Comparison of ENCODE assay signal across 8 cellular contexts in genomic region chr15:82809308-82810060, GRCh38. TPM values are rescaled to one million over a fixed set of nuclear protein-coding genes. Genes with fewer than 3 reads are reported as not detected.
A peak's percentile ranks its signal among the peaks of the same experiment; 100 is the strongest.
DNase-seq lines count a peak whose midpoint lies in the region; ATAC-seq and TF ChIP-seq lines count a peak whose summit lies in the region.

WHAMM (plus strand) TSS chr15:82809628; CDS start chr15:82809727, 99 bp downstream.

- H2AFZ ChIP-seq in IMR-90 (replicated peaks; ENCODE audit: low read length, poor library complexity) (peak within 1 kb of the TSS; percentile 99), OCI-LY7 (ENCODE audit: low read length) (peak within 1 kb of the TSS; percentile 66; the same call in 1 of the 2 replicates)

- H3K14ac ChIP-seq in IMR-90 (replicated peaks; ENCODE audit: low read depth, low read length), result 0 out of 2 replicates have a peak within 1 kb of the TSS, but pooled peaks have one; percentile 45

- peak within 1 kb of the TSS; percentile 97 for H2AK9ac ChIP-seq in IMR-90 (replicated peaks; ENCODE audit: low read depth, low read length, poor library complexity)

- H2BK5ac ChIP-seq in IMR-90 (ENCODE audit: low read depth, low read length, poor library complexity, severe bottlenecking), result peak within 1 kb of the TSS; percentile 96

- CTCF ChIA-PET in IMR-90 (lab: Yijun Ruan, JAX) (no interaction called here), OCI-LY7 (lab: Charles Lee; ENCODE audit: unreplicated experiment) (no interaction called here)

- ATAC-seq in GM21528 (IDR thresholded peaks at IDR 0.05; ENCODE audit: low FRiP score, unreplicated experiment) (peak; percentile 82), IMR-90 (ENCODE audit: low read depth) (peak; percentile 96), mucosa of descending colon (peak; percentile 98)

- H3K4me2 ChIP-seq in IMR-90 (ENCODE audit: low read depth, low read length) (peak within 1 kb of the TSS; percentile 92; the same call in 1 of the 2 replicates), OCI-LY7 (ENCODE audit: low read length) (peak within 1 kb of the TSS; percentile 80)

- peak within 1 kb of the TSS; percentile 24; the same call in 1 of the 2 replicates for H2AK5ac ChIP-seq in IMR-90 (ENCODE audit: low read depth, low read length)

- no TSS peak for BruUV-seq in IMR-90 (replicated peaks; lab: Mats Ljungman, UMichigan)
- BruUV-seq in OCI-LY7 (replicated peaks; lab: Mats Ljungman, UMichigan), result no TSS peak

- peak within 1 kb of the TSS in 1 of 2 experiments; percentile 55; a peak in 2 of 4 replicates for H4K8ac ChIP-seq in IMR-90 (ENCODE audit: low read depth in 2 of 2, low read length in 2 of 2)

- DNase-seq in DMS114 treated with DMSO at 0.1 percent for 48 hours (lab: John Stamatoyannopoulos, UW; ENCODE audit: unreplicated experiment), result peak; percentile 98
- DNase-seq in IMR-90, result peak; percentile 98
- DNase-seq in OCI-LY7 (ENCODE audit: low spot score), result peak; percentile 97
- DNase-seq in activated T-cell treated with anti-CD3 and anti-CD28 coated beads for 4 hours, result peak; percentile 91
- DNase-seq in epithelial cell of prostate (ENCODE audit: low read depth, low spot score), result peak; percentile 98
- peak; percentile 98 to 99 (median 99) for DNase-seq in mucosa of descending colon
- DNase-seq in stimulated activated CD8-positive, alpha-beta memory T cell treated with anti-CD3 and anti-CD28 coated beads, Interleukin-4, amount 100 ng/mL, for 24 hours (ENCODE audit: low read depth), result peak; percentile 91

- H3K79me1 ChIP-seq in IMR-90 (ENCODE audit: low read depth in 1 of 2, low read length in 2 of 2), result peaks cover 16 to 24% of the 10 kb centered on the region in 2 experiments

- peak within 1 kb of the TSS; percentile 40; the same call in 1 of the 2 replicates for H3K18ac ChIP-seq in IMR-90 (ENCODE audit: low read depth, low read length)

- peaks cover 45% of the 10 kb centered on the region for H3K79me2 ChIP-seq in OCI-LY7 (ENCODE audit: insufficient read depth, low read depth, low read length)

- in situ Hi-C loops in IMR-90 (cut with MboI; ENCODE audit: low sequenced_read_pairs), result loop anchor here (10.0 kb wide), 1 partner anchor 55 kb away; no protein-coding TSS in a partner anchor

- TF ChIP-seq CTCF in IMR-90 (conservative IDR thresholded peaks at IDR 0.05; ENCODE audit: low read depth, low read length) (0 out of 2 replicates have a peak, but pooled peaks have one; percentile 24), OCI-LY7 (conservative IDR thresholded peaks at IDR 0.05; ENCODE audit: low read length) (peak; percentile 33), mucosa of descending colon (IDR thresholded peaks at IDR 0.05) (peak; percentile 12)

- no peak within 1 kb of the TSS for H2BK20ac ChIP-seq in IMR-90 (ENCODE audit: low read depth, low read length)

- peak within 1 kb of the TSS; percentile 88 for H3K4me3 ChIP-seq in IMR-90 (ENCODE audit: insufficient read depth, low read depth, low read length)
- H3K4me3 ChIP-seq in OCI-LY7 (ENCODE audit: low read depth, low read length, poor library complexity, severe bottlenecking), result peak within 1 kb of the TSS; percentile 95
- peak within 1 kb of the TSS; percentile 88 for H3K4me3 ChIP-seq in mucosa of descending colon

- TF ChIP-seq RAD21 in IMR-90 (IDR thresholded peaks at IDR 0.05; ENCODE audit: low read length), result 0 out of 2 replicates have a peak, but pooled peaks have one; percentile 5

- POLR2A ChIA-PET in IMR-90 (lab: Charles Lee; ENCODE audit: unreplicated experiment), result interaction anchor here (0.6 kb wide), 1 partner anchor 59 kb away, joined by 3 read pairs; no protein-coding TSS in a partner anchor
- POLR2A ChIA-PET in OCI-LY7 (lab: Charles Lee), result interaction anchor here (0.6 to 1.3 kb wide), 4 partner anchors 26 to 204 kb away, joined by 3 to 6 read pairs (median 4); no protein-coding TSS in a partner anchor

- 0 out of 2 replicates have a peak, but pooled peaks cover 5% of the 10 kb centered on the region for H3K9me1 ChIP-seq in IMR-90 (ENCODE audit: insufficient read depth, low read length)

- H4K5ac ChIP-seq in IMR-90 (ENCODE audit: low read depth, low read length), result peak within 1 kb of the TSS; percentile 75

- H3K9me2 ChIP-seq in OCI-LY7 (ENCODE audit: insufficient read depth, low read length), result no peaks in the 10 kb centered on the region

- peak within 1 kb of the TSS; percentile 86 for H3K9ac ChIP-seq in IMR-90 (ENCODE audit: low read depth, low read length)

- peak within 1 kb of the TSS; percentile 72 for H3K56ac ChIP-seq in IMR-90 (ENCODE audit: extremely low read depth, insufficient read depth, low read length)

- 0% methylated on average over 51 of the region's 67 CpGs; no CpG with 5 or more reads in 1 of the 2 experiments for WGBS in IMR-90 (ENCODE audit: extremely low coverage in 2 of 2, insufficient read length in 1 of 2), 2 experiments

- no peak within 1 kb of the TSS; the same call in 1 of the 2 replicates for H4K91ac ChIP-seq in IMR-90 (ENCODE audit: insufficient read depth, low read depth, low read length)

- peaks cover 9% of the 10 kb centered on the region for H3K36me3 ChIP-seq in IMR-90 (ENCODE audit: control insufficient read depth, insufficient read depth, low read length)
- peaks cover 23% of the 10 kb centered on the region for H3K36me3 ChIP-seq in OCI-LY7 (ENCODE audit: insufficient read depth, low read length)
- H3K36me3 ChIP-seq in mucosa of descending colon (ENCODE audit: low read depth), result peaks cover 4% of the 10 kb centered on the region

- H3K23ac ChIP-seq in IMR-90 (ENCODE audit: low read depth, low read length), result peak within 1 kb of the TSS; percentile 96

- H3K9me3 ChIP-seq in IMR-90 (ENCODE audit: control insufficient read depth, insufficient read depth, low read length) (no peaks in the 10 kb centered on the region), OCI-LY7 (ENCODE audit: low read length) (no peaks in the 10 kb centered on the region), mucosa of descending colon (no peaks in the 10 kb centered on the region)

- H3K4me1 ChIP-seq in IMR-90 (ENCODE audit: control insufficient read depth, insufficient read depth, low read length) (no peaks in the 10 kb centered on the region), OCI-LY7 (ENCODE audit: insufficient read depth, low read length, poor library complexity, severe bottlenecking) (peaks cover 57% of the 10 kb centered on the region), mucosa of descending colon (ENCODE audit: low read depth) (peaks cover 3% of the 10 kb centered on the region)

- H2BK120ac ChIP-seq in IMR-90 (ENCODE audit: low read depth, low read length), result peak within 1 kb of the TSS; percentile 42

- dilution Hi-C loops in IMR-90 (cut with HindIII; ENCODE audit: low sequenced_read_pairs, unreplicated experiment), result no loop called here

- no peak within 1 kb of the TSS for H2BK15ac ChIP-seq in IMR-90 (ENCODE audit: low read depth, low read length)

- peak within 1 kb of the TSS; percentile 82 for H3K4ac ChIP-seq in IMR-90 (ENCODE audit: low read depth, low read length)

- TF ChIP-seq POLR2A in IMR-90 (IDR thresholded peaks at IDR 0.05; ENCODE audit: low read depth, low read length), result peak; percentile 78

- H3K27ac ChIP-seq in IMR-90 (ENCODE audit: insufficient read depth, low read length), result peak within 1 kb of the TSS; percentile 92
- peak within 1 kb of the TSS; percentile 91 for H3K27ac ChIP-seq in OCI-LY7 (ENCODE audit: low read depth, low read length, poor library complexity, severe bottlenecking)
- peak within 1 kb of the TSS; percentile 97 for H3K27ac ChIP-seq in epithelial cell of prostate

- H4K20me1 ChIP-seq in IMR-90 (ENCODE audit: insufficient read depth, low read length) (peaks cover 7% of the 10 kb centered on the region; the same call in 1 of the 2 replicates), OCI-LY7 (ENCODE audit: insufficient read depth, low read length) (peaks cover 8% of the 10 kb centered on the region)

- intact Hi-C loops in IMR-90 (cut with micrococcal nuclease) (loop anchor here (2.0 to 5.0 kb wide), 4 partner anchors 42 to 267 kb away; no protein-coding TSS in a partner anchor), OCI-LY7 (cut with micrococcal nuclease; ENCODE audit: unreplicated experiment) (loop anchor here (2.0 to 5.0 kb wide), 4 partner anchors 35 to 298 kb away; partner anchors contain the start of genes BTBD1, RAMAC and TM6SF1), mucosa of descending colon (cut with DNase I, micrococcal nuclease) (no loop called here)

- H3K27me3 ChIP-seq in IMR-90 (ENCODE audit: control insufficient read depth, insufficient read depth, low read length), result no peaks in the 10 kb centered on the region

TF ChIP-seq in IMR-90, 13 proteins besides CTCF, POLR2A, EP300 and RAD21 (continues in another document):
- TF ChIP-seq MAZ (IDR thresholded peaks at IDR 0.05; ENCODE audit: borderline replicate concordance, low read depth, low read length), result peak; percentile 12; the same call in 1 of the 2 replicates
- TF ChIP-seq MAFK (IDR thresholded peaks at IDR 0.05; ENCODE audit: low read depth, low read length), result no peak
- no peak for TF ChIP-seq MXI1 (IDR thresholded peaks at IDR 0.05; ENCODE audit: borderline replicate concordance, low read depth, low read length)
- TF ChIP-seq BHLHE40 (IDR thresholded peaks at IDR 0.05; ENCODE audit: low read depth, low read length), result peak; percentile 52; the same call in 1 of the 2 replicates
- TF ChIP-seq CHD1 (IDR thresholded peaks at IDR 0.05; ENCODE audit: low read depth, low read length), result 0 out of 2 replicates have a peak, but pooled peaks have one; percentile 31
- no peak for TF ChIP-seq ELK1 (IDR thresholded peaks at IDR 0.05; ENCODE audit: borderline replicate concordance, low read depth, low read length)
- no peak for TF ChIP-seq NFE2L2 (IDR thresholded peaks at IDR 0.05; ENCODE audit: low read depth, low read length)
- peak; percentile 49 for TF ChIP-seq RFX5 (IDR thresholded peaks at IDR 0.05; ENCODE audit: low read depth, low read length)

RNA-seq across cellular contexts. Expression of gene WHAMM, which starts in this region (rescaled TPM):
- total RNA-seq in IMR-90 (2012; rRNA removed), result 1.4 and 1.9 TPM in 2 replicates
- 3.8 and 4.1 TPM in 2 replicates for polyA plus RNA-seq in IMR-90 (2012; rRNA removed)
- polyA plus RNA-seq in IMR-90 (2012; cell fraction: cytosol; rRNA removed), result 1.8 and 2.5 TPM in 2 replicates
- polyA plus RNA-seq in IMR-90 (2012; cell fraction: nucleus; rRNA removed; ENCODE audit: low replicate concordance), result 6.3 and 7.5 TPM in 2 replicates
- total RNA-seq in OCI-LY7 (2014; rRNA removed; shearing (Covaris generic)), result 7.3 and 8.6 TPM in 2 replicates
- total RNA-seq in OCI-LY7 (2022), result 13.6 and 13.7 TPM in 2 replicates
- total RNA-seq in mucosa of descending colon, result 10 to 100 TPM; 10.8 to 13.2 (median 11.4) TPM

Comparison
In these comparisons a context has a peak if more than half of its experiments do, and no peak if none do; other contexts are left out.
1. Peak in every context shown above with its lines: DNase-seq, ATAC-seq, H3K4me3 ChIP-seq and H3K27ac ChIP-seq.
2. intact Hi-C loops: an anchor here in IMR-90 (2.0 to 5.0 kb wide) and OCI-LY7 (2.0 to 5.0 kb wide); none called in mucosa of descending colon.